ENCODE assay signal across 8 cellular contexts in genomic region chr2:151238527-151239487, GRCh38. TPM values are rescaled to one million over a fixed set of nuclear protein-coding genes. Genes with fewer than 3 reads are reported as not detected.
DNase-seq lines count a peak whose midpoint lies in the region; ATAC-seq and TF ChIP-seq lines count a peak whose summit lies in the region.

No MANE protein-coding gene starts in this region.

- H3K9me3 ChIP-seq in SU-DHL-6 (ENCODE audit: insufficient read depth, low read length) = no peaks in the 10 kb centered on the region
- no peaks in the 10 kb centered on the region for H3K9me3 ChIP-seq in lower lobe of right lung

- intact Hi-C loops in lower lobe of right lung (cut with DNase I) = no loop called here

- H3K27me3 ChIP-seq in SU-DHL-6 (ENCODE audit: low read length) (no peaks in the 10 kb centered on the region), lower lobe of right lung (ENCODE audit: low read depth) (no peaks in the 10 kb centered on the region)

- peak; percentile 42 for TF ChIP-seq CTCF in SU-DHL-6 (IDR thresholded peaks at IDR 0.05; ENCODE audit: insufficient read depth, low read length, poor library complexity, severe bottlenecking)
- TF ChIP-seq CTCF in coronary artery (IDR thresholded peaks at IDR 0.05) = peak; percentile 76
- peak; percentile 87 for TF ChIP-seq CTCF in lower lobe of right lung (IDR thresholded peaks at IDR 0.05)

- H3K4me3 ChIP-seq in SU-DHL-6 (ENCODE audit: insufficient read depth, low read length, poor library complexity, severe bottlenecking) (no peak overlapping the region), coronary artery (no peak overlapping the region), lower lobe of right lung (no peak overlapping the region)

- H3K9me2 ChIP-seq in SU-DHL-6 (replicated peaks; ENCODE audit: insufficient read depth, low read length) = no peaks in the 10 kb centered on the region

- no peaks in the 10 kb centered on the region for H3F3A ChIP-seq in SU-DHL-6 (ENCODE audit: insufficient read depth)

- DNase-seq in AML-193 (lab: John Stamatoyannopoulos, UW) = peak; percentile 52 to 65
- DNase-seq in NCI-H1694 (lab: John Stamatoyannopoulos, UW) = peak; percentile 78
- DNase-seq in coronary artery (ENCODE audit: low spot score) = no peak
- peak; percentile 58 for DNase-seq in lower lobe of right lung
- peak; percentile 92 for DNase-seq in superior temporal gyrus (ENCODE audit: extremely low spot score)

- no peak overlapping the region for H3K9ac ChIP-seq in SU-DHL-6 (ENCODE audit: low read length)

- no peaks in the 10 kb centered on the region for H3K4me1 ChIP-seq in lower lobe of right lung

- H4K20me1 ChIP-seq in SU-DHL-6 (ENCODE audit: low read depth, low read length) = no peaks in the 10 kb centered on the region

- no peaks in the 10 kb centered on the region for H3K79me2 ChIP-seq in SU-DHL-6 (ENCODE audit: insufficient read depth, low read length)

- H3K36me3 ChIP-seq in SU-DHL-6 (ENCODE audit: low read length) (no peaks in the 10 kb centered on the region), lower lobe of right lung (no peaks in the 10 kb centered on the region)

- no peak overlapping the region for H3K4me2 ChIP-seq in SU-DHL-6 (ENCODE audit: low read depth, low read length, poor library complexity, severe bottlenecking)

- no peak overlapping the region for H3K27ac ChIP-seq in SU-DHL-6 (ENCODE audit: low read depth, low read length)
- no peak overlapping the region for H3K27ac ChIP-seq in coronary artery
- no peak overlapping the region for H3K27ac ChIP-seq in lower lobe of right lung

- no peak overlapping the region for H2AFZ ChIP-seq in SU-DHL-6 (ENCODE audit: low read depth, low read length, severe bottlenecking)

- ATAC-seq in GM18502 (IDR thresholded peaks at IDR 0.05; ENCODE audit: poor library complexity, unreplicated experiment) = peak; percentile 84
- ATAC-seq in HG02885 (IDR thresholded peaks at IDR 0.05; ENCODE audit: poor library complexity, unreplicated experiment) = peak; percentile 86
- peak; percentile 82 to 86 for ATAC-seq in lower lobe of right lung

RNA-seq across cellular contexts. Expression of gene RBM43, which starts 22.9 kb away (rescaled TPM):
- 10.4 TPM for total RNA-seq in lower lobe of right lung

RNA-seq across cellular contexts. Expression of gene NMI, which starts 50.7 kb away (rescaled TPM):
- 31.9 TPM for total RNA-seq in lower lobe of right lung
